Comparison of ENCODE assay signal across 18 cellular contexts in the genomic region with DNA sequence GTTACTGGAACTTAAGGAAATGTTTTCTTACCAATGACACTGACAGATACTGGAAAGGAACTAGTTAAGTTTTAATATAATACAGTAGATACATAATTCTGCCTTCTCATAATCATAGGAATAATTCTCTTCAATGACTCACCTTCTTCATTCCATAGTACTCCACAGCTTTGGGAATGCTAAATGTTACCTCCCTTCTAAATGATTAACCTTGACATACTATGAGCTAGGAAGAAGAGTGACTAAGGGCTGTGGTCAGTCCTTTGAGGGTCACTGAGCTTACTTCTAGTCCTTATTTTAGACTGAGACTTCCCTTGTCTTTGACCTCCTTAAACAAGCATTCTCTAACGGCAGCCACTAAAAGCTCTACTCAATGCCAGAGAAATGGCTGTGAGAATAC.
DNase-seq lines count a peak whose midpoint lies in the region; ATAC-seq, FAIRE-seq and TF ChIP-seq lines count a peak whose summit lies in the region.
"Had no signal": no experiment of that assay in that cellular context is flagged by ENCODE, and none has a peak within 500 bp of the region (broad histone marks: within the 10 kb centered on the region; RNA-seq: fewer than 3 reads in every experiment).

No MANE protein-coding gene starts in this region.

- intact Hi-C loops in Calu3 (cut with micrococcal nuclease; ENCODE audit: unreplicated experiment) = no loop called here

- CTCF ChIA-PET in Calu3 (lab: Charles Lee) = interaction anchor here (0.6 to 1.6 kb wide), 4 partner anchors 13 to 985 kb away, joined by 3 to 6 read pairs (median 4); partner anchors contain the start of gene CSNK1G1

- peak overlapping the region; percentile 45 for H3K27ac Mint-ChIP-seq in Calu3 (ENCODE audit: unreplicated experiment)
- H3K27ac Mint-ChIP-seq in endothelial cell (ENCODE audit: unreplicated experiment) = no peak overlapping the region
- H3K27ac Mint-ChIP-seq: activated T-helper 1 cell treated with anti-CD3 and anti-CD28 coated beads, Interleukin-12 subunit alpha, Interleukin-12 subunit beta, Interleukin-2, Interleukin-4 antibody, amounts not matched to agents 30 ng/mL and 10 ng/mL and 1 ng/mL, durations not matched to agents 14 hours and 24 hours and 36 hours; brain; T-helper 1 cell treated with Interleukin-12 subunit alpha and Interleukin-12 subunit beta and Interleukin-4 antibody, amounts not matched to agents 30 μg/mL and 1 μg/mL, for 36 hours had no signal

- H3K4me3 Mint-ChIP-seq in Calu3 (ENCODE audit: low read depth, unreplicated experiment) = no peak overlapping the region
- H3K4me3 Mint-ChIP-seq in endothelial cell (ENCODE audit: unreplicated experiment) = no peak overlapping the region
- H3K4me3 Mint-ChIP-seq: activated T-helper 1 cell treated with anti-CD3 and anti-CD28 coated beads, Interleukin-12 subunit alpha, Interleukin-12 subunit beta, Interleukin-2, Interleukin-4 antibody, amounts not matched to agents 30 ng/mL and 10 ng/mL and 1 ng/mL, durations not matched to agents 14 hours and 24 hours and 36 hours; brain; T-helper 1 cell treated with Interleukin-12 subunit alpha and Interleukin-12 subunit beta and Interleukin-4 antibody, amounts not matched to agents 30 μg/mL and 1 μg/mL, for 36 hours had no signal

- TF ChIP-seq EP300 in gastroesophageal sphincter (IDR thresholded peaks at IDR 0.05) = no peak

- ATAC-seq in gastroesophageal sphincter = no peak

- H3K4me1 Mint-ChIP-seq in Calu3 (ENCODE audit: low read depth, unreplicated experiment) (peaks cover 20% of the 10 kb centered on the region), endothelial cell (ENCODE audit: unreplicated experiment) (no peaks in the 10 kb centered on the region)

- TF ChIP-seq CTCF in Calu3 (IDR thresholded peaks at IDR 0.05; ENCODE audit: unreplicated experiment) = no peak
- TF ChIP-seq CTCF in bronchial epithelial cell (IDR thresholded peaks at IDR 0.05; ENCODE audit: insufficient read depth, low read length, severe bottlenecking) = no peak
- TF ChIP-seq CTCF in gastroesophageal sphincter (IDR thresholded peaks at IDR 0.05) = no peak
- no peak for TF ChIP-seq CTCF in endothelial cell (IDR thresholded peaks at IDR 0.05; ENCODE audit: unreplicated experiment)

- 50 to 63% methylated on average over 1 of the region's 1 CpG for WGBS in gastroesophageal sphincter (ENCODE audit: low coverage in 1 of 2), 2 donors

- BruUV-seq in Calu3 (replicated peaks; lab: Mats Ljungman, UMichigan) = no TSS peak

- H3K9me3 ChIP-seq in gastroesophageal sphincter = no peaks in the 10 kb centered on the region

- H3K36me3 ChIP-seq in bronchial epithelial cell (ENCODE audit: control insufficient read depth, insufficient read depth, low read length) = no peaks in the 10 kb centered on the region
- H3K36me3 ChIP-seq in gastroesophageal sphincter = no peaks in the 10 kb centered on the region

- H3K4me1 ChIP-seq in gastroesophageal sphincter = no peaks in the 10 kb centered on the region

- DNase-seq in Calu3 (no peak), MV-4-11 (lab: John Stamatoyannopoulos, UW) (peak; percentile 26), bronchial epithelial cell (ENCODE audit: low read depth) (peak; percentile 78), myocyte (ENCODE audit: low read depth) (peak; percentile 57), NCI-H1930 (lab: John Stamatoyannopoulos, UW) (no peak), NOMO-1 treated with dmso at 0.1 percent for 144 hours (lab: John Stamatoyannopoulos, UW; ENCODE audit: unreplicated experiment) (no peak), endothelial cell (ENCODE audit: low spot score) (no peak)
- DNase-seq: activated CD4-positive, alpha-beta T cell treated with anti-CD3 and anti-CD28 coated beads, Interleukin-2, amount 50 U/mL, for 1 hour; GF-D8; Kasumi-1; NCI-H2171 treated with DMSO at 0.1 percent for 48 hours; posterior cingulate gyrus; stimulated activated CD4-positive, alpha-beta T cell treated with anti-CD3 and anti-CD28 coated beads, Interleukin-4, amount 100 ng/mL, for 1 hour; stimulated activated naive CD4-positive, alpha-beta T cell had no signal

- H3K9me3 Mint-ChIP-seq in Calu3 (ENCODE audit: low read depth, unreplicated experiment) = no peaks in the 10 kb centered on the region
- H3K9me3 Mint-ChIP-seq in endothelial cell (ENCODE audit: unreplicated experiment) = no peaks in the 10 kb centered on the region
- H3K9me3 Mint-ChIP-seq: activated T-helper 1 cell treated with anti-CD3 and anti-CD28 coated beads, Interleukin-12 subunit alpha, Interleukin-12 subunit beta, Interleukin-2, Interleukin-4 antibody, amounts not matched to agents 30 ng/mL and 10 ng/mL and 1 ng/mL, durations not matched to agents 14 hours and 24 hours and 36 hours; T-helper 1 cell treated with Interleukin-12 subunit alpha and Interleukin-12 subunit beta and Interleukin-4 antibody, amounts not matched to agents 30 μg/mL and 1 μg/mL, for 36 hours had no signal

- no peak overlapping the region for H3K27ac ChIP-seq in gastroesophageal sphincter

- no peak for TF ChIP-seq POLR2A in gastroesophageal sphincter (IDR thresholded peaks at IDR 0.05)

- H3K27me3 Mint-ChIP-seq in Calu3 (ENCODE audit: unreplicated experiment) = no peaks in the 10 kb centered on the region
- H3K27me3 Mint-ChIP-seq in endothelial cell (ENCODE audit: unreplicated experiment) = no peaks in the 10 kb centered on the region
- H3K27me3 Mint-ChIP-seq: brain had no signal

- H3K36me3 Mint-ChIP-seq in Calu3 (ENCODE audit: insufficient read depth, unreplicated experiment) (no peaks in the 10 kb centered on the region), endothelial cell (ENCODE audit: low read depth, unreplicated experiment) (no peaks in the 10 kb centered on the region)

- FAIRE-seq in bronchial epithelial cell (lab: Jason Lieb, UNC) = no peak

- no peaks in the 10 kb centered on the region for H3K27me3 ChIP-seq in bronchial epithelial cell (ENCODE audit: control insufficient read depth, insufficient read depth, low read length)
- no peaks in the 10 kb centered on the region for H3K27me3 ChIP-seq in gastroesophageal sphincter

- H3K4me3 ChIP-seq in bronchial epithelial cell (ENCODE audit: low read depth, low read length) (no peak overlapping the region), gastroesophageal sphincter (no peak overlapping the region)

Comparison
In these comparisons a context has a peak if more than half of its experiments do, and no peak if none do; other contexts are left out.
1. DNase-seq: peak in MV-4-11 (single experiment), bronchial epithelial cell (single experiment) and myocyte (single experiment); none in Calu3 (single experiment), NCI-H1930 (0 of 2), NOMO-1 treated with dmso at 0.1 percent for 144 hours (single experiment) and endothelial cell (single experiment).